Comparison of ENCODE assay signal across 14 cellular contexts in the genomic region with DNA sequence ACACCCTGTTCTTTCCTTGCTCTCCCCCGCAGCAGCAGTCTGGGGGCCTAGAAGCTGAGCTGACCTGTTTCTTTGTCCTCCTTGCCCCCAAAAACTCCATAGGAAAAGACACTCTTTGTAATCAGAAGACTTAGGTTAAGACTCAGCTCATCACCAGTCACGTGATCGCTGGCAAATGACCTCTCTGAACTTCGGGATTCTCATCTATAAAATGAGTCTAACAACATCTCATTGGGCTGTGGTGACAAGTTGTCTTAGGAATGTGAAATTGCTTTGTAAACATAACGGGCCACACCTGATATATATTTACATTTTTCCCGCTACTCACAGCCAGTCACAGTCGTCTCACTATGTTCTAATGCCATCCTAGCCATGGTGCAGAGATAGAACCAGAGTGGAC.
DNase-seq lines count a peak whose midpoint lies in the region; ATAC-seq, FAIRE-seq and TF ChIP-seq lines count a peak whose summit lies in the region.
"Had no signal": no experiment of that assay in that cellular context is flagged by ENCODE, and none has a peak within 500 bp of the region (broad histone marks: within the 10 kb centered on the region; RNA-seq: fewer than 3 reads in every experiment).

No MANE protein-coding gene starts in this region.

- H3K9me3 ChIP-seq in astrocyte (ENCODE audit: insufficient read depth, low read depth, low read length), result no peaks in the 10 kb centered on the region
- H3K9me3 ChIP-seq: spleen had no signal

- peak overlapping the region; percentile 69 for H3K4me2 ChIP-seq in astrocyte (ENCODE audit: low read length)

- H3K79me2 ChIP-seq in astrocyte (ENCODE audit: insufficient read depth, low read length), result no peaks in the 10 kb centered on the region

- H3K4me3 ChIP-seq in astrocyte (ENCODE audit: insufficient read depth, low read depth, low read length), result no peak overlapping the region
- H3K4me3 ChIP-seq: spleen had no signal

- DNase-seq in EL (peak; percentile 75), astrocyte (ENCODE audit: low read depth) (peak; percentile 12), left colon (no peak), left ventricle myocardium superior (no peak)
- DNase-seq in stimulated activated CD8-positive, alpha-beta memory T cell treated with anti-CD3 and anti-CD28 coated beads, Interleukin-4, amount 100 ng/mL, for 48 hours, result no peak
- DNase-seq: activated naive CD8-positive, alpha-beta T cell treated with anti-CD3 and anti-CD28 coated beads, Interleukin-2, amount 10 ng/mL, durations not matched to agents 7 days and 5 days; CD4-positive, alpha-beta T cell; NCI-H187 treated with DMSO at 0.1 percent for 48 hours; NCI-H526; spleen had no signal

- H3K4me3 Mint-ChIP-seq in astrocyte (ENCODE audit: unreplicated experiment), result no peak overlapping the region
- H3K4me3 Mint-ChIP-seq: activated naive CD8-positive, alpha-beta T cell treated with anti-CD3 and anti-CD28 coated beads, Interleukin-2, amount 10 ng/mL, durations not matched to agents 7 days and 5 days; CD4-positive, alpha-beta T cell had no signal

- no peak for TF ChIP-seq RAD21 in Ishikawa (IDR thresholded peaks at IDR 0.05; ENCODE audit: low read depth)

- peaks cover 30% of the 10 kb centered on the region for H3K4me1 ChIP-seq in astrocyte (ENCODE audit: insufficient read depth, low read length)

- peak; percentile 56 for ATAC-seq in left colon
- no peak for ATAC-seq in HG02678 (IDR thresholded peaks at IDR 0.05; ENCODE audit: unreplicated experiment)
- ATAC-seq in left ventricle myocardium superior, result no peak

- H3K27ac ChIP-seq in astrocyte (ENCODE audit: low read depth, low read length), result peak overlapping the region; percentile 66
- H3K27ac ChIP-seq: HL-60, spleen had no signal

- H3K27me3 ChIP-seq in astrocyte (ENCODE audit: insufficient read depth, low read length), result no peaks in the 10 kb centered on the region

- H3K27me3 Mint-ChIP-seq in astrocyte (ENCODE audit: low read depth, unreplicated experiment), result no peaks in the 10 kb centered on the region

- no peaks in the 10 kb centered on the region for H3K36me3 ChIP-seq in astrocyte (ENCODE audit: insufficient read depth, low read length)
- H3K36me3 ChIP-seq: spleen had no signal

- H3K36me3 Mint-ChIP-seq in astrocyte (ENCODE audit: low read depth, unreplicated experiment), result no peaks in the 10 kb centered on the region
- H3K36me3 Mint-ChIP-seq: activated naive CD8-positive, alpha-beta T cell treated with anti-CD3 and anti-CD28 coated beads, Interleukin-2, amount 10 ng/mL, durations not matched to agents 7 days and 5 days had no signal

- peaks cover 3% of the 10 kb centered on the region for H3K9me3 Mint-ChIP-seq in astrocyte (ENCODE audit: unreplicated experiment)
- H3K9me3 Mint-ChIP-seq: activated naive CD8-positive, alpha-beta T cell treated with anti-CD3 and anti-CD28 coated beads, Interleukin-2, amount 10 ng/mL, durations not matched to agents 7 days and 5 days; CD4-positive, alpha-beta T cell had no signal

- H3K27ac Mint-ChIP-seq in astrocyte (ENCODE audit: unreplicated experiment), result peak overlapping the region; percentile 87
- H3K27ac Mint-ChIP-seq: activated naive CD8-positive, alpha-beta T cell treated with anti-CD3 and anti-CD28 coated beads, Interleukin-2, amount 10 ng/mL, durations not matched to agents 7 days and 5 days; CD4-positive, alpha-beta T cell had no signal

- intact Hi-C loops in left colon (cut with DNase I, micrococcal nuclease), result no loop called here
- intact Hi-C loops in left ventricle myocardium superior (cut with micrococcal nuclease), result no loop called here

- no peaks in the 10 kb centered on the region for H4K20me1 ChIP-seq in astrocyte (ENCODE audit: insufficient read depth, low read length)

- peak overlapping the region; percentile 30 for H3K9ac ChIP-seq in astrocyte (ENCODE audit: low read length)

- no peak for FAIRE-seq in astrocyte (lab: Jason Lieb, UNC)
- FAIRE-seq: G401.6 had no signal

- no peak for TF ChIP-seq EP300 in Ishikawa (IDR thresholded peaks at IDR 0.05; ENCODE audit: borderline replicate concordance)

- no peak overlapping the region for H2AFZ ChIP-seq in astrocyte (ENCODE audit: low read depth, low read length)

- TF ChIP-seq CTCF in astrocyte (IDR thresholded peaks at IDR 0.05; ENCODE audit: insufficient read depth, low read depth, low read length), result no peak

- peaks cover 35% of the 10 kb centered on the region for H3K4me1 Mint-ChIP-seq in astrocyte (ENCODE audit: low read depth, unreplicated experiment)

TF ChIP-seq in Ishikawa, 13 proteins besides CTCF, POLR2A, EP300 and RAD21:
- TF ChIP-seq TCF12 (IDR thresholded peaks at IDR 0.05; ENCODE audit: low read depth) (no peak), TEAD4 (IDR thresholded peaks at IDR 0.05) (no peak), YY1 (IDR thresholded peaks at IDR 0.05; ENCODE audit: low read depth) (no peak), ZBTB7A (IDR thresholded peaks at IDR 0.05; ENCODE audit: low read depth) (no peak), CREB1 (IDR thresholded peaks at IDR 0.05; ENCODE audit: low read depth) (no peak)
- TF ChIP-seq, protein P1, sequence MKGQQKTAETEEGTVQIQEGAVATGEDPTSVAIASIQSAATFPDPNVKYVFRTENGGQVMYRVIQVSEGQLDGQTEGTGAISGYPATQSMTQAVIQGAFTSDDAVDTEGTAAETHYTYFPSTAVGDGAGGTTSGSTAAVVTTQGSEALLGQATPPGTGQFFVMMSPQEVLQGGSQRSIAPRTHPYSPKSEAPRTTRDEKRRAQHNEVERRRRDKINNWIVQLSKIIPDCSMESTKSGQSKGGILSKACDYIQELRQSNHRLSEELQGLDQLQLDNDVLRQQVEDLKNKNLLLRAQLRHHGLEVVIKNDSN (IDR thresholded peaks at IDR 0.05), result peak; percentile 85

Comparison
In these comparisons a context has a peak if more than half of its experiments do, and no peak if none do; other contexts are left out.
1. DNase-seq: peak in EL (single experiment) and astrocyte (single experiment); none in left colon (0 of 2), stimulated activated CD8-positive, alpha-beta memory T cell treated with anti-CD3 and anti-CD28 coated beads, Interleukin-4, amount 100 ng/mL, for 48 hours (single experiment) and left ventricle myocardium superior (single experiment).